Comparison of ENCODE assay signal across 25 cellular contexts in the genomic region with DNA sequence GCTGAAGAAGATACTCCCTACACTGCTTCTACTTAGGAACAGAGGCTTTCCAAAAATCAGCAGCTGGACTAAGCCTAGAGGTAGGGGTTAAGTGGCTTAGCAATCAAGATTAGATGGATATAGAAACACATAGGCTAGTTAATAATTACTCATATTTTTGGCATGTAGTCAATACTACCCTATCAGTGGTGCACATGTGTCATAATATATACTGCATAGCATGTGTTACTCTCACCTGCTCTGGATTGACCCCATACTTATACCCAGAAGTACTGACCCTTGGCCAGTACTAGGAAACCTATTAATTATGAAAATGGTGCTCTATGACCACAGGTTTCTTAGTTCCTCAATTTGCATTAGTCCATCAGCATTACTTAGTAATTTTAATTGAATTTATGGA.
"Had no signal": no experiment of that assay in that cellular context is flagged by ENCODE, and none has a peak within 500 bp of the region (broad histone marks: within the 10 kb centered on the region; RNA-seq: fewer than 3 reads in every experiment).

No MANE protein-coding gene starts in this region.

- H3K4me1 ChIP-seq: left lung, neural progenitor cell, right lobe of liver, vagina had no signal

- H3K9me3 ChIP-seq: left lung, right lobe of liver, vagina had no signal

- H3K27ac ChIP-seq: coronary artery, epithelial cell of prostate, left lung, neural progenitor cell, right lobe of liver, skin epidermis, vagina, WERI-Rb-1 had no signal

- DNase-seq: activated CD4-positive, alpha-beta T cell treated with anti-CD3 and anti-CD28 coated beads, Interleukin-2, amount 10 ng/mL, durations not matched to agents 7 days and 5 days; activated CD4-positive, CD25-positive, alpha-beta regulatory T cell treated with anti-CD3 and anti-CD28 coated beads, Interleukin-2, amount 50 U/mL, for 72 hours; activated CD8-positive, alpha-beta memory T cell treated with anti-CD3 and anti-CD28 coated beads, Interleukin-2, amount 10 ng/mL, durations not matched to agents 7 days and 5 days; activated CD8-positive, alpha-beta T cell treated with anti-CD3 and anti-CD28 coated beads for 36 hours; activated effector memory CD4-positive, alpha-beta T cell treated with anti-CD3 and anti-CD28 coated beads, Interleukin-2, amount 50 U/mL, for 16 hours; activated naive CD4-positive, alpha-beta T cell treated with anti-CD3 and anti-CD28 coated beads, Interleukin-2, amount 10 ng/mL, durations not matched to agents 7 days and 5 days; activated T-cell treated with anti-CD3 and anti-CD28 coated beads for 4 hours; amygdala; cerebellar nuclear complex; endodermal cell; kidney; left lung; naive thymus-derived CD8-positive, alpha-beta T cell; posterior cingulate gyrus; right lobe of liver; stimulated activated CD4-positive, alpha-beta T cell treated with anti-CD3 and anti-CD28 coated beads, Interleukin-2, amount 100 ng/mL, for 24 hours; stimulated activated naive B cell treated with anti-CD40 and anti-IgM and Interleukin-4, amounts not matched to agents 10 μg/mL and 1 μg/mL and 100 μg/mL, for 72 hours; trophoblast cell; WERI-Rb-1 had no signal

- ATAC-seq: activated CD8-positive, alpha-beta memory T cell treated with anti-CD3 and anti-CD28 coated beads, Interleukin-2, amount 10 ng/mL, durations not matched to agents 7 days and 5 days; activated CD8-positive, alpha-beta T cell treated with anti-CD3 and anti-CD28 coated beads for 36 hours; left lung; naive thymus-derived CD8-positive, alpha-beta T cell; right lobe of liver; stimulated activated naive B cell treated with anti-CD40 and anti-IgM and Interleukin-4, amounts not matched to agents 10 μg/mL and 1 μg/mL and 100 μg/mL, for 72 hours had no signal

- FAIRE-seq: kidney, TTC549 had no signal

- H3K36me3 ChIP-seq: left lung, neural progenitor cell, right lobe of liver, vagina, WERI-Rb-1 had no signal

- H3K4me3 ChIP-seq: coronary artery, left lung, neural progenitor cell, right lobe of liver, skin epidermis, vagina had no signal

- H3K27me3 ChIP-seq: left lung, neural progenitor cell, right lobe of liver, vagina had no signal
